In the genomic region with DNA sequence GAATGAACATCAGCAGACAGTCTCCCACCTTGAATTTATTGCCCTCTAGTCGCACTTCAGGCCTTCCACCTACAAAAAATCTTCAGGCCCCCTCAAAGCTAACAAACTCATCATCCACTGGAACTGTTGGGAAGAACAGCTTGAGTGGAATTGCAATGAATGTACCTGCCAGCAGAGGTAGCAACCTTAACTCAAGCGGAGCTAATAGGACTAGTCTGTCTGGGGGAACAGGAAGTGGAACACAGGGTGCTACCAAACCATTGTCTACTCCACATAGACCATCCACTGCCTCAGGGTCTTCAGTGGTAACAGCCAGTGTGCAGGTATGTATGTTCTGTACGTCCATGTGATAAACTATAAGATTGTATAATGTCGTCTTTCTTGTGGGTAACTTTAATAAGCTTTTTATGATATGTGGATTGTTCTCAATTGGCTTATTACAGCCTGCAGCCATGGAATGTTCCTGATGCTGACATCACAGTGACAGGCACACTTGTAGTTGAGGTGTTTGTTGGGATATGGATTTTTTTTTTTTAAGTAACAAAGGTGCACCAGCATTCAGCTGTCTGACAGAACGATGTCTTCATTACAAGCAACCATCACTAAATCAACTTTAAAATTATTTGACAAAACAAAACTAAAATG, we compare ENCODE assay signal across 1 cellular context.
TF ChIP-seq lines count a peak whose summit lies in the region.

No MANE protein-coding gene starts in this region.

TF ChIP-seq in HCT116, 20 proteins besides CTCF, POLR2A, EP300 and RAD21:
- TF ChIP-seq POLR2AphosphoS5 (IDR thresholded peaks at IDR 0.05; ENCODE audit: low read depth, low read length): no peak
- TF ChIP-seq CBX3 (IDR thresholded peaks at IDR 0.05; ENCODE audit: low read depth): no peak
- TF ChIP-seq YY1 (IDR thresholded peaks at IDR 0.05; ENCODE audit: extremely low read depth, insufficient replicate concordance, low read depth, low read length): no peak
- TF ChIP-seq ZNF274 (IDR thresholded peaks at IDR 0.05; ENCODE audit: low read depth, low read length): no peak
